In the genomic region with DNA sequence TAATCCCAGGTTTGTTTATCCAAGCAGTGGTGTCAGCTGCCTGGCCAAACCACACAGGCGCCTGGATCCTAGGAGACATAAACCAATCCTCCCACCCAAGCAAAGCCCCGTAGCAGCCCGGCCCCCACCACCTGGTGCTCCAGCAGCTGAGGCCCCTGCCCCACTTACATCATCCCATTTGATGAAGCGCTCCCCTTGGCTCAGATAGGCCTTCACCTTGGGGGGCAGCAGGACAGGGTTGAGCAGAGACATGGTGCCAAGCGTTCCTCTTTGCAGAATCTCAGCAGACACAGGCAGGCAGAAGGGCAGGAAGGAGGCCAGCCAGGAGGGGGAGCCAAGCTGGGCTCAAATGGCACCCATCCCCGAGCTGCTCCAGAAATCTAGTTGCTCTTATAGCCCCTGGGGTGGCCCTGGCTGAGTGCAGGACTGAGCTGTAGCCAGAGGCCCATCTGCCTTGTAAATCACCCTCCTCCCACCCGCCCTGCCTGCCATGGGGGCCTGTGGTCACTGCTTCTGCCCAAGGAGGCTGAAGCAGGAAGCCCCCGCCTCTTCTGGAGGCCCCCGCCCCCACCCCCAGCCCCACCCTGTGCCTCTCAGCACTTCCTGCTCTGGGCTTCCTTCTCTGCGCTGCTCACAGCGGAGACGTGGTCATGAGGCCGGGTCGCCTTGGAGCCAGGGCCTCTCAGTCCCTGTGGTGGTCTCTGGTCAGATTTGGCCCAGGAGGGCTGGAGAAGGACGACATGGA, we compare ENCODE assay signal across 1 cellular context.
TF ChIP-seq lines count a peak whose summit lies in the region.

A gene with protein sequence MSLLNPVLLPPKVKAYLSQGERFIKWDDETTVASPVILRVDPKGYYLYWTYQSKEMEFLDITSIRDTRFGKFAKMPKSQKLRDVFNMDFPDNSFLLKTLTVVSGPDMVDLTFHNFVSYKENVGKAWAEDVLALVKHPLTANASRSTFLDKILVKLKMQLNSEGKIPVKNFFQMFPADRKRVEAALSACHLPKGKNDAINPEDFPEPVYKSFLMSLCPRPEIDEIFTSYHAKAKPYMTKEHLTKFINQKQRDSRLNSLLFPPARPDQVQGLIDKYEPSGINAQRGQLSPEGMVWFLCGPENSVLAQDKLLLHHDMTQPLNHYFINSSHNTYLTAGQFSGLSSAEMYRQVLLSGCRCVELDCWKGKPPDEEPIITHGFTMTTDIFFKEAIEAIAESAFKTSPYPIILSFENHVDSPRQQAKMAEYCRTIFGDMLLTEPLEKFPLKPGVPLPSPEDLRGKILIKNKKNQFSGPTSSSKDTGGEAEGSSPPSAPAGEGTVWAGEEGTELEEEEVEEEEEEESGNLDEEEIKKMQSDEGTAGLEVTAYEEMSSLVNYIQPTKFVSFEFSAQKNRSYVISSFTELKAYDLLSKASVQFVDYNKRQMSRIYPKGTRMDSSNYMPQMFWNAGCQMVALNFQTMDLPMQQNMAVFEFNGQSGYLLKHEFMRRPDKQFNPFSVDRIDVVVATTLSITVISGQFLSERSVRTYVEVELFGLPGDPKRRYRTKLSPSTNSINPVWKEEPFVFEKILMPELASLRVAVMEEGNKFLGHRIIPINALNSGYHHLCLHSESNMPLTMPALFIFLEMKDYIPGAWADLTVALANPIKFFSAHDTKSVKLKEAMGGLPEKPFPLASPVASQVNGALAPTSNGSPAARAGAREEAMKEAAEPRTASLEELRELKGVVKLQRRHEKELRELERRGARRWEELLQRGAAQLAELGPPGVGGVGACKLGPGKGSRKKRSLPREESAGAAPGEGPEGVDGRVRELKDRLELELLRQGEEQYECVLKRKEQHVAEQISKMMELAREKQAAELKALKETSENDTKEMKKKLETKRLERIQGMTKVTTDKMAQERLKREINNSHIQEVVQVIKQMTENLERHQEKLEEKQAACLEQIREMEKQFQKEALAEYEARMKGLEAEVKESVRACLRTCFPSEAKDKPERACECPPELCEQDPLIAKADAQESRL (minus strand): TSS at position 515 of the 745 bp plus-strand sequence. CDS start 263 bp downstream, at position 252.

TF ChIP-seq in K562, 482 proteins besides CTCF, POLR2A, EP300 and RAD21 (continued from another document and continues in another):
- TF ChIP-seq, protein P1, sequence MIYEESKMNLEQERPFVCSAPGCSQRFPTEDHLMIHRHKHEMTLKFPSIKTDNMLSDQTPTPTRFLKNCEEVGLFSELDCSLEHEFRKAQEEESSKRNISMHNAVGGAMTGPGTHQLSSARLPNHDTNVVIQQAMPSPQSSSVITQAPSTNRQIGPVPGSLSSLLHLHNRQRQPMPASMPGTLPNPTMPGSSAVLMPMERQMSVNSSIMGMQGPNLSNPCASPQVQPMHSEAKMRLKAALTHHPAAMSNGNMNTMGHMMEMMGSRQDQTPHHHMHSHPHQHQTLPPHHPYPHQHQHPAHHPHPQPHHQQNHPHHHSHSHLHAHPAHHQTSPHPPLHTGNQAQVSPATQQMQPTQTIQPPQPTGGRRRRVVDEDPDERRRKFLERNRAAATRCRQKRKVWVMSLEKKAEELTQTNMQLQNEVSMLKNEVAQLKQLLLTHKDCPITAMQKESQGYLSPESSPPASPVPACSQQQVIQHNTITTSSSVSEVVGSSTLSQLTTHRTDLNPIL (CRISPR knock-in tag; IDR thresholded peaks at IDR 0.05): no peak
- TF ChIP-seq, protein P2, sequence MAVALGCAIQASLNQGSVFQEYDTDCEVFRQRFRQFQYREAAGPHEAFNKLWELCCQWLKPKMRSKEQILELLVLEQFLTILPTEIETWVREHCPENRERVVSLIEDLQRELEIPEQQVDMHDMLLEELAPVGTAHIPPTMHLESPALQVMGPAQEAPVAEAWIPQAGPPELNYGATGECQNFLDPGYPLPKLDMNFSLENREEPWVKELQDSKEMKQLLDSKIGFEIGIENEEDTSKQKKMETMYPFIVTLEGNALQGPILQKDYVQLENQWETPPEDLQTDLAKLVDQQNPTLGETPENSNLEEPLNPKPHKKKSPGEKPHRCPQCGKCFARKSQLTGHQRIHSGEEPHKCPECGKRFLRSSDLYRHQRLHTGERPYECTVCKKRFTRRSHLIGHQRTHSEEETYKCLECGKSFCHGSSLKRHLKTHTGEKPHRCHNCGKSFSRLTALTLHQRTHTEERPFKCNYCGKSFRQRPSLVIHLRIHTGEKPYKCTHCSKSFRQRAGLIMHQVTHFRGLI (CRISPR knock-in tag; IDR thresholded peaks at IDR 0.05): no peak
- TF ChIP-seq ZNF79 (CRISPR knock-in tag; IDR thresholded peaks at IDR 0.05; ENCODE audit: low read depth): no peak
- TF ChIP-seq HOXB6 (CRISPR knock-in tag; IDR thresholded peaks at IDR 0.05; ENCODE audit: borderline replicate concordance): no peak
- TF ChIP-seq, protein P3, sequence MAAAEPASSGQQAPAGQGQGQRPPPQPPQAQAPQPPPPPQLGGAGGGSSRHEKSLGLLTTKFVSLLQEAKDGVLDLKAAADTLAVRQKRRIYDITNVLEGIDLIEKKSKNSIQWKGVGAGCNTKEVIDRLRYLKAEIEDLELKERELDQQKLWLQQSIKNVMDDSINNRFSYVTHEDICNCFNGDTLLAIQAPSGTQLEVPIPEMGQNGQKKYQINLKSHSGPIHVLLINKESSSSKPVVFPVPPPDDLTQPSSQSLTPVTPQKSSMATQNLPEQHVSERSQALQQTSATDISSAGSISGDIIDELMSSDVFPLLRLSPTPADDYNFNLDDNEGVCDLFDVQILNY (CRISPR knock-in tag; IDR thresholded peaks at IDR 0.05): no peak
- TF ChIP-seq RBFOX2 (IDR thresholded peaks at IDR 0.05; ENCODE audit: low read depth, low read length): peak; percentile 44; the same call in 1 of the 2 replicates
- no peak for TF ChIP-seq HNRNPH1 (optimal IDR thresholded peaks at IDR 0.05; ENCODE audit: low read depth, low read length)
- TF ChIP-seq, protein P4, sequence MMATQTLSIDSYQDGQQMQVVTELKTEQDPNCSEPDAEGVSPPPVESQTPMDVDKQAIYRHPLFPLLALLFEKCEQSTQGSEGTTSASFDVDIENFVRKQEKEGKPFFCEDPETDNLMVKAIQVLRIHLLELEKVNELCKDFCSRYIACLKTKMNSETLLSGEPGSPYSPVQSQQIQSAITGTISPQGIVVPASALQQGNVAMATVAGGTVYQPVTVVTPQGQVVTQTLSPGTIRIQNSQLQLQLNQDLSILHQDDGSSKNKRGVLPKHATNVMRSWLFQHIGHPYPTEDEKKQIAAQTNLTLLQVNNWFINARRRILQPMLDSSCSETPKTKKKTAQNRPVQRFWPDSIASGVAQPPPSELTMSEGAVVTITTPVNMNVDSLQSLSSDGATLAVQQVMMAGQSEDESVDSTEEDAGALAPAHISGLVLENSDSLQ (IDR thresholded peaks at IDR 0.05): no peak
- no peak for TF ChIP-seq ZNF445 (CRISPR knock-in tag; IDR thresholded peaks at IDR 0.05; ENCODE audit: low read depth)
- TF ChIP-seq NR4A1 (CRISPR knock-in tag; IDR thresholded peaks at IDR 0.05): no peak
- no peak for TF ChIP-seq NR4A1 (tag; IDR thresholded peaks at IDR 0.05)
- no peak for TF ChIP-seq U2AF2 (optimal IDR thresholded peaks at IDR 0.05; ENCODE audit: low read depth, low read length)
- no peak for TF ChIP-seq MIER1 (IDR thresholded peaks at IDR 0.05; ENCODE audit: low read depth)
- TF ChIP-seq RBM34 (IDR thresholded peaks at IDR 0.05; ENCODE audit: borderline replicate concordance, insufficient read depth, low read length): no peak
- TF ChIP-seq, protein P5, sequence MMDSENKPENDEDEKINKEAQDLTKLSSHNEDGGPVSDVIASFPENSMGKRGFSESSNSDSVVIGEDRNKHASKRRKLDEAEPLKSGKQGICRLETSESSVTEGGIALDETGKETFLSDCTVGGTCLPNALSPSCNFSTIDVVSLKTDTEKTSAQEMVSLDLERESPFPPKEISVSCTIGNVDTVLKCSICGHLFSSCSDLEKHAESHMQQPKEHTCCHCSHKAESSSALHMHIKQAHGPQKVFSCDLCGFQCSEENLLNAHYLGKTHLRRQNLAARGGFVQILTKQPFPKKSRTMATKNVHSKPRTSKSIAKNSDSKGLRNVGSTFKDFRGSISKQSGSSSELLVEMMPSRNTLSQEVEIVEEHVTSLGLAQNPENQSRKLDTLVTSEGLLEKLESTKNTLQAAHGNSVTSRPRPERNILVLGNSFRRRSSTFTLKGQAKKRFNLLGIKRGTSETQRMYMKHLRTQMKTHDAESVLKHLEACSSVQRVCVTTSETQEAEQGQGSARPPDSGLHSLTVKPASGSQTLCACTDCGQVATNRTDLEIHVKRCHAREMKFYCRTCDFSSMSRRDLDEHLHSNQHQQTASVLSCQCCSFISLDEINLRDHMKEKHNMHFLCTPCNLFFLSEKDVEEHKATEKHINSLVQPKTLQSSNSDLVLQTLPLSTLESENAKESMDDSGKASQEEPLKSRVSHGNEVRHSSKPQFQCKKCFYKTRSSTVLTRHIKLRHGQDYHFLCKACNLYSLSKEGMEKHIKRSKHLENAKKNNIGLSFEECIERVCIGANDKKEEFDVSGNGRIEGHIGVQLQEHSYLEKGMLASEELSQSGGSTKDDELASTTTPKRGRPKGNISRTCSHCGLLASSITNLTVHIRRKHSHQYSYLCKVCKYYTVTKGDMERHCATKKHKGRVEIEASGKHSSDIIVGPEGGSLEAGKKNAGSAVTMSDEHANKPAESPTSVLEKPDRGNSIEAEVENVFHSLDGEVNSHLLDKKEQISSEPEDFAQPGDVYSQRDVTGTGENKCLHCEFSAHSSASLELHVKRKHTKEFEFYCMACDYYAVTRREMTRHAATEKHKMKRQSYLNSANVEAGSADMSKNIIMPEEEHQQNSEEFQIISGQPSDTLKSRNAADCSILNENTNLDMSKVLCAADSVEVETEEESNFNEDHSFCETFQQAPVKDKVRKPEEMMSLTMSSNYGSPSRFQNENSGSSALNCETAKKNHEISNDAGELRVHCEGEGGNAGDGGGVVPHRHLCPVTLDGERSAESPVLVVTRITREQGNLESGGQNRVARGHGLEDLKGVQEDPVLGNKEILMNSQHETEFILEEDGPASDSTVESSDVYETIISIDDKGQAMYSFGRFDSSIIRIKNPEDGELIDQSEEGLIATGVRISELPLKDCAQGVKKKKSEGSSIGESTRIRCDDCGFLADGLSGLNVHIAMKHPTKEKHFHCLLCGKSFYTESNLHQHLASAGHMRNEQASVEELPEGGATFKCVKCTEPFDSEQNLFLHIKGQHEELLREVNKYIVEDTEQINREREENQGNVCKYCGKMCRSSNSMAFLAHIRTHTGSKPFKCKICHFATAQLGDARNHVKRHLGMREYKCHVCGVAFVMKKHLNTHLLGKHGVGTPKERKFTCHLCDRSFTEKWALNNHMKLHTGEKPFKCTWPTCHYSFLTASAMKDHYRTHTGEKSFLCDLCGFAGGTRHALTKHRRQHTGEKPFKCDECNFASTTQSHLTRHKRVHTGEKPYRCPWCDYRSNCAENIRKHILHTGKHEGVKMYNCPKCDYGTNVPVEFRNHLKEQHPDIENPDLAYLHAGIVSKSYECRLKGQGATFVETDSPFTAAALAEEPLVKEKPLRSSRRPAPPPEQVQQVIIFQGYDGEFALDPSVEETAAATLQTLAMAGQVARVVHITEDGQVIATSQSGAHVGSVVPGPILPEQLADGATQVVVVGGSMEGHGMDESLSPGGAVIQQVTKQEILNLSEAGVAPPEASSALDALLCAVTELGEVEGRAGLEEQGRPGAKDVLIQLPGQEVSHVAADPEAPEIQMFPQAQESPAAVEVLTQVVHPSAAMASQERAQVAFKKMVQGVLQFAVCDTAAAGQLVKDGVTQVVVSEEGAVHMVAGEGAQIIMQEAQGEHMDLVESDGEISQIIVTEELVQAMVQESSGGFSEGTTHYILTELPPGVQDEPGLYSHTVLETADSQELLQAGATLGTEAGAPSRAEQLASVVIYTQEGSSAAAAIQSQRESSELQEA (IDR thresholded peaks at IDR 0.05; ENCODE audit: low read depth): no peak
- no peak for TF ChIP-seq MBD2 (IDR thresholded peaks at IDR 0.05; ENCODE audit: borderline replicate concordance, low read depth)
- no peak for TF ChIP-seq TGIF2 (CRISPR knock-in tag; IDR thresholded peaks at IDR 0.05)
- TF ChIP-seq, protein P6, sequence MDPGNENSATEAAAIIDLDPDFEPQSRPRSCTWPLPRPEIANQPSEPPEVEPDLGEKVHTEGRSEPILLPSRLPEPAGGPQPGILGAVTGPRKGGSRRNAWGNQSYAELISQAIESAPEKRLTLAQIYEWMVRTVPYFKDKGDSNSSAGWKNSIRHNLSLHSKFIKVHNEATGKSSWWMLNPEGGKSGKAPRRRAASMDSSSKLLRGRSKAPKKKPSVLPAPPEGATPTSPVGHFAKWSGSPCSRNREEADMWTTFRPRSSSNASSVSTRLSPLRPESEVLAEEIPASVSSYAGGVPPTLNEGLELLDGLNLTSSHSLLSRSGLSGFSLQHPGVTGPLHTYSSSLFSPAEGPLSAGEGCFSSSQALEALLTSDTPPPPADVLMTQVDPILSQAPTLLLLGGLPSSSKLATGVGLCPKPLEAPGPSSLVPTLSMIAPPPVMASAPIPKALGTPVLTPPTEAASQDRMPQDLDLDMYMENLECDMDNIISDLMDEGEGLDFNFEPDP (CRISPR knock-in tag; IDR thresholded peaks at IDR 0.05): no peak
- TF ChIP-seq PTTG1 (tag; IDR thresholded peaks at IDR 0.05; ENCODE audit: low read depth): no peak
- TF ChIP-seq, protein P7, sequence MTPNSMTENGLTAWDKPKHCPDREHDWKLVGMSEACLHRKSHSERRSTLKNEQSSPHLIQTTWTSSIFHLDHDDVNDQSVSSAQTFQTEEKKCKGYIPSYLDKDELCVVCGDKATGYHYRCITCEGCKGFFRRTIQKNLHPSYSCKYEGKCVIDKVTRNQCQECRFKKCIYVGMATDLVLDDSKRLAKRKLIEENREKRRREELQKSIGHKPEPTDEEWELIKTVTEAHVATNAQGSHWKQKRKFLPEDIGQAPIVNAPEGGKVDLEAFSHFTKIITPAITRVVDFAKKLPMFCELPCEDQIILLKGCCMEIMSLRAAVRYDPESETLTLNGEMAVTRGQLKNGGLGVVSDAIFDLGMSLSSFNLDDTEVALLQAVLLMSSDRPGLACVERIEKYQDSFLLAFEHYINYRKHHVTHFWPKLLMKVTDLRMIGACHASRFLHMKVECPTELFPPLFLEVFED (CRISPR knock-in tag; conservative IDR thresholded peaks at IDR 0.05): no peak
- TF ChIP-seq, protein P8, sequence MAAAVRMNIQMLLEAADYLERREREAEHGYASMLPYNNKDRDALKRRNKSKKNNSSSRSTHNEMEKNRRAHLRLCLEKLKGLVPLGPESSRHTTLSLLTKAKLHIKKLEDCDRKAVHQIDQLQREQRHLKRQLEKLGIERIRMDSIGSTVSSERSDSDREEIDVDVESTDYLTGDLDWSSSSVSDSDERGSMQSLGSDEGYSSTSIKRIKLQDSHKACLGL (CRISPR knock-in tag; IDR thresholded peaks at IDR 0.05; ENCODE audit: borderline replicate concordance, poor library complexity, severe bottlenecking): no peak
- no peak for TF ChIP-seq FOXJ3 (CRISPR knock-in tag; IDR thresholded peaks at IDR 0.05)
- no peak for TF ChIP-seq SAP30 (IDR thresholded peaks at IDR 0.05; ENCODE audit: borderline replicate concordance, insufficient read depth, low read depth, low read length, poor library complexity, severe bottlenecking)
- TF ChIP-seq DPF2 (IDR thresholded peaks at IDR 0.05): no peak
- peak; percentile 33; the same call in 1 of the 2 replicates for TF ChIP-seq SMAD4 (CRISPR knock-in tag; conservative IDR thresholded peaks at IDR 0.05)
- peak in 1 of 2 experiments; percentile 32; a peak in 1 of 4 replicates for TF ChIP-seq KDM4B (IDR thresholded peaks at IDR 0.05; ENCODE audit: borderline replicate concordance in 2 of 2, low read depth in 1 of 2)
- TF ChIP-seq FOSL1 (tag; conservative IDR thresholded peaks at IDR 0.05): no peak
- TF ChIP-seq FOXJ2 (tag; IDR thresholded peaks at IDR 0.05): no peak
- no peak for TF ChIP-seq ZNF583 (CRISPR knock-in tag; IDR thresholded peaks at IDR 0.05)
- TF ChIP-seq KLF6 (CRISPR knock-in tag; IDR thresholded peaks at IDR 0.05; ENCODE audit: borderline replicate concordance): no peak
- no peak for TF ChIP-seq GABPB2 (CRISPR knock-in tag; conservative IDR thresholded peaks at IDR 0.05)
- TF ChIP-seq ZFX (CRISPR knock-in tag; IDR thresholded peaks at IDR 0.05): peak; percentile 48; the same call in 1 of the 2 replicates
